30 cellular contexts compared by ENCODE assay signal in genomic region chr14:62796431-62796830, GRCh38.
"Had no signal": no experiment of that assay in that cellular context is flagged by ENCODE, and none has a peak within 500 bp of the region (broad histone marks: within the 10 kb centered on the region; RNA-seq: fewer than 3 reads in every experiment).

No MANE protein-coding gene starts in this region.

- H3K27ac ChIP-seq: adrenal gland, body of pancreas, SJSA1 had no signal

- H3K4me3 Mint-ChIP-seq: activated CD4-positive, alpha-beta T cell treated with anti-CD3 and anti-CD28 coated beads for 36 hours; activated CD4-positive, alpha-beta T cell treated with anti-CD3 and anti-CD28 coated beads, Interleukin-2, amount 10 ng/mL, durations not matched to agents 7 days and 5 days; activated naive CD4-positive, alpha-beta T cell treated with anti-CD3 and anti-CD28 coated beads for 36 hours; activated T-cell treated with anti-CD3 and anti-CD28 coated beads, Interleukin-2, amount 50 U/mL, for 4 hours; activated T-helper 1 cell treated with anti-CD3 and anti-CD28 coated beads, Interleukin-12 subunit alpha, Interleukin-12 subunit beta, Interleukin-2, Interleukin-4 antibody, amounts not matched to agents 30 ng/mL and 10 ng/mL and 1 ng/mL, durations not matched to agents 14 hours and 24 hours and 36 hours; T-helper 1 cell treated with Interleukin-12 subunit alpha and Interleukin-12 subunit beta and Interleukin-4 antibody, amounts not matched to agents 30 μg/mL and 1 μg/mL, for 36 hours; T-helper 2 cell treated with Interferon-gamma antibody and Interleukin-4, amounts not matched to agents 5 μg/mL and 100 μg/mL, for 36 hours had no signal

- H3K9ac ChIP-seq: SK-N-SH had no signal

- H3K9me3 ChIP-seq: adrenal gland, body of pancreas, SJSA1, SK-N-SH had no signal

- H3K4me1 ChIP-seq: adrenal gland, body of pancreas, SJSA1 had no signal

- H3K27me3 ChIP-seq: adrenal gland, body of pancreas, SJSA1 had no signal

- H3K27ac Mint-ChIP-seq: activated CD4-positive, alpha-beta T cell treated with anti-CD3 and anti-CD28 coated beads for 36 hours; activated CD4-positive, alpha-beta T cell treated with anti-CD3 and anti-CD28 coated beads, Interleukin-2, amount 10 ng/mL, durations not matched to agents 7 days and 5 days; activated naive CD4-positive, alpha-beta T cell treated with anti-CD3 and anti-CD28 coated beads for 36 hours; activated naive CD4-positive, alpha-beta T cell treated with anti-CD3 and anti-CD28 coated beads, Interleukin-2, amount 50 U/mL, for 72 hours; activated T-helper 1 cell treated with anti-CD3 and anti-CD28 coated beads, Interleukin-12 subunit alpha, Interleukin-12 subunit beta, Interleukin-2, Interleukin-4 antibody, amounts not matched to agents 30 ng/mL and 10 ng/mL and 1 ng/mL, durations not matched to agents 14 hours and 24 hours and 36 hours; T-helper 1 cell treated with Interleukin-12 subunit alpha and Interleukin-12 subunit beta and Interleukin-4 antibody, amounts not matched to agents 30 μg/mL and 1 μg/mL, for 36 hours; T-helper 2 cell treated with Interferon-gamma antibody and Interleukin-4, amounts not matched to agents 5 μg/mL and 100 μg/mL, for 36 hours had no signal

- H3K36me3 Mint-ChIP-seq: activated naive CD4-positive, alpha-beta T cell treated with anti-CD3 and anti-CD28 coated beads, Interleukin-2, amount 50 U/mL, for 72 hours had no signal

- H3K36me3 ChIP-seq: adrenal gland, SJSA1 had no signal

- H3K9me3 Mint-ChIP-seq: activated CD4-positive, alpha-beta T cell treated with anti-CD3 and anti-CD28 coated beads, Interleukin-2, amount 10 ng/mL, durations not matched to agents 7 days and 5 days; activated naive CD4-positive, alpha-beta T cell treated with anti-CD3 and anti-CD28 coated beads for 36 hours; T-helper 1 cell treated with Interleukin-12 subunit alpha and Interleukin-12 subunit beta and Interleukin-4 antibody, amounts not matched to agents 30 μg/mL and 1 μg/mL, for 36 hours had no signal

- DNase-seq: activated CD4-positive, alpha-beta T cell treated with anti-CD3 and anti-CD28 coated beads for 36 hours; activated CD4-positive, alpha-beta T cell treated with anti-CD3 and anti-CD28 coated beads, Interleukin-2, amount 10 ng/mL, durations not matched to agents 7 days and 5 days; activated CD4-positive, alpha-beta T cell treated with anti-CD3 and anti-CD28 coated beads, Interleukin-2, amount 50 U/mL, for 48 hours; activated CD8-positive, alpha-beta memory T cell treated with anti-CD3 and anti-CD28 coated beads, Interleukin-2, amount 50 U/mL, for 4 hours; activated gamma-delta T cell treated with Interleukin-2 at 50 U/mL for 16 hours; activated naive CD4-positive, alpha-beta T cell treated with anti-CD3 and anti-CD28 coated beads for 36 hours; activated T-cell treated with anti-CD3 and anti-CD28 coated beads for 4 hours; activated T-cell treated with anti-CD3 and anti-CD28 coated beads, Interleukin-2, amount 50 U/mL, for 4 hours; adrenal gland; body of pancreas; central memory CD4-positive, alpha-beta T cell; Kasumi-1; KG1; MM.1S; MV-4-11; NCI-H1092; NCI-H1436 treated with DMSO at 0.1 percent for 48 hours; NCI-H1694 treated with DMSO at 0.1 percent for 48 hours; NCI-H2029; NCI-H345; NCI-H524 treated with DMSO at 0.1 percent for 48 hours; SHP77 treated with DMSO at 0.1 percent for 48 hours; SK-N-SH had no signal

- H3K4me3 ChIP-seq: adrenal gland, body of pancreas, SJSA1 had no signal

- FAIRE-seq: astrocyte, TTC549 had no signal

- H3K27me3 Mint-ChIP-seq: activated CD4-positive, alpha-beta T cell treated with anti-CD3 and anti-CD28 coated beads for 36 hours; activated CD4-positive, alpha-beta T cell treated with anti-CD3 and anti-CD28 coated beads, Interleukin-2, amount 10 ng/mL, durations not matched to agents 7 days and 5 days had no signal

- H3K4me1 Mint-ChIP-seq: activated CD4-positive, alpha-beta T cell treated with anti-CD3 and anti-CD28 coated beads for 36 hours; activated CD4-positive, alpha-beta T cell treated with anti-CD3 and anti-CD28 coated beads, Interleukin-2, amount 10 ng/mL, durations not matched to agents 7 days and 5 days had no signal

- ATAC-seq: activated CD4-positive, alpha-beta T cell treated with anti-CD3 and anti-CD28 coated beads for 36 hours; activated naive CD4-positive, alpha-beta T cell treated with anti-CD3 and anti-CD28 coated beads, Interleukin-2, amount 50 U/mL, for 72 hours; activated T-cell treated with anti-CD3 and anti-CD28 coated beads, Interleukin-2, amount 50 U/mL, for 4 hours; body of pancreas had no signal

- H3K4me2 ChIP-seq: SK-N-SH had no signal
